24 cellular contexts compared by ENCODE assay signal in genomic region chr1:65939636-65940035, GRCh38.
DNase-seq lines count a peak whose midpoint lies in the region; ATAC-seq and TF ChIP-seq lines count a peak whose summit lies in the region.
"Had no signal": no experiment of that assay in that cellular context is flagged by ENCODE, and none has a peak within 500 bp of the region (broad histone marks: within the 10 kb centered on the region; RNA-seq: fewer than 3 reads in every experiment).

No MANE protein-coding gene starts in this region.

- H3K27ac ChIP-seq in lower lobe of right lung (no peak overlapping the region), neuronal stem cell (replicated peaks; ENCODE audit: low read length) (no peak overlapping the region)
- H3K27ac ChIP-seq: C4-2B had no signal

- H3K9ac ChIP-seq in adipocyte (ENCODE audit: low read length) (peak overlapping the region; percentile 43), neuronal stem cell (ENCODE audit: low read depth, low read length, poor library complexity) (no peak overlapping the region)

- no peaks in the 10 kb centered on the region for H3K36me3 ChIP-seq in adipocyte (ENCODE audit: control insufficient read depth, insufficient read depth, low read length, severe bottlenecking)
- no peaks in the 10 kb centered on the region for H3K36me3 ChIP-seq in lower lobe of right lung
- no peaks in the 10 kb centered on the region for H3K36me3 ChIP-seq in neuronal stem cell (replicated peaks in 1 of 2; ENCODE audit: control insufficient read depth in 2 of 2, insufficient read depth in 2 of 2, low read length in 2 of 2)

- peaks cover 18% of the 10 kb centered on the region for H3K4me1 ChIP-seq in adipocyte (ENCODE audit: control insufficient read depth, insufficient read depth, low read length)
- H3K4me1 ChIP-seq in lower lobe of right lung = no peaks in the 10 kb centered on the region
- H3K4me1 ChIP-seq in neuronal stem cell (ENCODE audit: control insufficient read depth in 2 of 2, insufficient read depth in 1 of 2, low read depth in 1 of 2, low read length in 2 of 2) = no peaks in the 10 kb centered on the region

- TF ChIP-seq CTCF in lower lobe of right lung (IDR thresholded peaks at IDR 0.05) = no peak

- H3K18ac ChIP-seq in neuronal stem cell (ENCODE audit: low read length) = no peak overlapping the region

- no peak overlapping the region for H2AFZ ChIP-seq in neuronal stem cell (ENCODE audit: low read length)

- peak; percentile 39 to 76 for ATAC-seq in lower lobe of right lung
- ATAC-seq: HepG2; naive thymus-derived CD8-positive, alpha-beta T cell had no signal

- no CpG with 5 or more reads among the region's 2 CpGs for WGBS in neuronal stem cell (ENCODE audit: extremely low coverage in 2 of 2, insufficient read length in 2 of 2, insufficient replicate concordance in 1 of 2), 2 donors

- no peak overlapping the region for H3K23ac ChIP-seq in neuronal stem cell (ENCODE audit: low read depth, low read length, poor library complexity)

- no peak overlapping the region for H2BK5ac ChIP-seq in neuronal stem cell (ENCODE audit: low read length)

- intact Hi-C loops in lower lobe of right lung (cut with DNase I) = no loop called here

- no peak overlapping the region for H2AK5ac ChIP-seq in neuronal stem cell (ENCODE audit: low read depth, low read length)

- no peaks in the 10 kb centered on the region for H3K27me3 ChIP-seq in adipocyte (replicated peaks; ENCODE audit: control insufficient read depth, insufficient read depth, low read length)
- no peaks in the 10 kb centered on the region for H3K27me3 ChIP-seq in lower lobe of right lung (ENCODE audit: low read depth)
- no peaks in the 10 kb centered on the region for H3K27me3 ChIP-seq in neuronal stem cell (ENCODE audit: control insufficient read depth in 3 of 3, insufficient read depth in 3 of 3, low read depth in 1 of 3, low read length in 3 of 3)

- H3K4me2 ChIP-seq in neuronal stem cell (ENCODE audit: insufficient read depth, low read length, poor library complexity, severe bottlenecking) = no peak overlapping the region

- no peak overlapping the region for H3K14ac ChIP-seq in neuronal stem cell (ENCODE audit: low read length)

- no peak overlapping the region for H3K4me3 ChIP-seq in adipocyte (ENCODE audit: low read length)
- no peak overlapping the region for H3K4me3 ChIP-seq in lower lobe of right lung
- H3K4me3 ChIP-seq in neuronal stem cell (ENCODE audit: low read length in 2 of 2) = no peak overlapping the region

- H3K9me3 ChIP-seq in adipocyte (ENCODE audit: control insufficient read depth, low read length) (peaks cover 6% of the 10 kb centered on the region), lower lobe of right lung (no peaks in the 10 kb centered on the region), neuronal stem cell (replicated peaks in 1 of 2; ENCODE audit: control insufficient read depth in 2 of 2, insufficient read depth in 1 of 2, low read depth in 1 of 2, low read length in 2 of 2) (no peaks in the 10 kb centered on the region)

- DNase-seq in Ammon's horn (ENCODE audit: low spot score) (peak; percentile 43), MV-4-11 (lab: John Stamatoyannopoulos, UW) (peak; percentile 68), adipocyte (ENCODE audit: low read depth) (peak; percentile 27), lower lobe of right lung (peak; percentile 52), neuronal stem cell (ENCODE audit: low spot score) (no peak), T-helper 2 cell (no peak)
- no peak for DNase-seq in activated CD8-positive, alpha-beta memory T cell treated with anti-CD3 and anti-CD28 coated beads, Interleukin-2, amount 50 U/mL, for 4 hours
- no peak for DNase-seq in stimulated activated CD8-positive, alpha-beta memory T cell treated with anti-CD3 and anti-CD28 coated beads, Interleukin-4, amount 100 ng/mL, for 48 hours
- DNase-seq: activated B cell treated with CpG ODN at 0.5 μM for 24 hours; activated CD4-positive, alpha-beta T cell treated with anti-CD3 and anti-CD28 coated beads, Interleukin-2, amount 50 U/mL, for 48 hours; activated naive CD8-positive, alpha-beta T cell treated with anti-CD3 and anti-CD28 coated beads for 36 hours; HCEC 1CT; hippocampal formation; immature natural killer cell; midbrain; naive thymus-derived CD8-positive, alpha-beta T cell; NCI-H1417; NCI-H510A; NK-92 treated with Interleukin-12 subunit alpha and Interleukin-12 subunit beta, amount 100 ng/mL, for 24 hours; retina; small intestine; stimulated activated CD4-positive, alpha-beta T cell treated with anti-CD3 and anti-CD28 coated beads, Interleukin-1b, Interleukin-23, amount 100 ng/mL, for 48 hours had no signal

- no peak overlapping the region for H4K91ac ChIP-seq in neuronal stem cell (ENCODE audit: low read depth, low read length, poor library complexity)

- H2BK12ac ChIP-seq in neuronal stem cell (ENCODE audit: low read length) = no peak overlapping the region

- no peak overlapping the region for H2BK15ac ChIP-seq in neuronal stem cell (ENCODE audit: low read length)

- H3K79me1 ChIP-seq in neuronal stem cell (ENCODE audit: low read depth, low read length) = no peaks in the 10 kb centered on the region

- no peak overlapping the region for H2BK120ac ChIP-seq in neuronal stem cell (ENCODE audit: low read depth, low read length)

- H4K8ac ChIP-seq in neuronal stem cell (ENCODE audit: low read depth, low read length) = no peak overlapping the region

- H3K4ac ChIP-seq in neuronal stem cell (ENCODE audit: low read length) = no peak overlapping the region

Comparison
In these comparisons a context has a peak if more than half of its experiments do, and no peak if none do; other contexts are left out.
1. DNase-seq: peak in Ammon's horn (single experiment), MV-4-11 (single experiment), adipocyte (single experiment) and lower lobe of right lung (single experiment); none in neuronal stem cell (single experiment), activated CD8-positive, alpha-beta memory T cell treated with anti-CD3 and anti-CD28 coated beads, Interleukin-2, amount 50 U/mL, for 4 hours (single experiment), T-helper 2 cell (0 of 5) and stimulated activated CD8-positive, alpha-beta memory T cell treated with anti-CD3 and anti-CD28 coated beads, Interleukin-4, amount 100 ng/mL, for 48 hours (single experiment).